In the genomic region with DNA sequence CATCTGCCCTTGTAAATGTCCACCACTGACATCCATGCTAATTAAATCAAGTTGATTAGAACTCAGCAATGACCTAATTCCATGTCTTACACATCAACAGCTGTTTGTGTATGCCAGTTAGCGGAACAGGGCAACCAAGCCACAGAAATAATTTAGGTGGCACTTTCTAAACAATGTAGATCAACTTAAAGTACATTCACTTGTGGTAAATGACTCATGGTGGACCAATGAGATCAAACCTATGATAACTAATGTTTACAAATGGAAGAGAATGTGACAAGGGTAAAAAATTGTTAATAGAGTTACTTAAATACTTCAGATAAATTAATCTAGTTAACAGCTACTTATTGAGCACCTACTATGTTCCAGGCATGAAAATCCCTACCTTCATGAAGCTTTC, we compare ENCODE assay signal across 19 cellular contexts.
"Had no signal": no experiment of that assay in that cellular context is flagged by ENCODE, and none has a peak within 500 bp of the region (broad histone marks: within the 10 kb centered on the region; RNA-seq: fewer than 3 reads in every experiment).

No MANE protein-coding gene starts in this region.

- ATAC-seq: activated CD4-positive, CD25-positive, alpha-beta regulatory T cell treated with anti-CD3 and anti-CD28 coated beads, Interleukin-2, amount 50 U/mL, for 24 hours; activated CD8-positive, alpha-beta T cell treated with anti-CD3 and anti-CD28 coated beads for 36 hours; Right ventricle myocardium inferior had no signal

- H3K4me3 ChIP-seq: coronary artery, SK-N-MC had no signal

- DNase-seq: activated CD4-positive, alpha-beta T cell treated with anti-CD3 and anti-CD28 coated beads for 4 hours; activated CD8-positive, alpha-beta memory T cell treated with anti-CD3 and anti-CD28 coated beads, Interleukin-2, amount 50 U/mL, for 48 hours; activated CD8-positive, alpha-beta T cell treated with anti-CD3 and anti-CD28 coated beads for 36 hours; activated T-cell treated with anti-CD3 and anti-CD28 coated beads, Interleukin-2, amount 50 U/mL, for 1 hour; caudate nucleus; Karpas-422; NCI-H1105; NCI-H1436; NCI-H1694 treated with DMSO at 0.1 percent for 48 hours; NCI-H2029 treated with DMSO at 0.1 percent for 48 hours; NCI-H446; NCI-H524; RPMI8226 had no signal

- H3K27ac Mint-ChIP-seq: activated CD8-positive, alpha-beta T cell treated with anti-CD3 and anti-CD28 coated beads for 36 hours; activated naive CD8-positive, alpha-beta T cell; T-helper 2 cell treated with Interferon-gamma antibody and Interleukin-4, amounts not matched to agents 5 μg/mL and 100 μg/mL, for 36 hours had no signal

- H3K27ac ChIP-seq: coronary artery, SK-N-MC had no signal

- H3K9me3 Mint-ChIP-seq: activated CD8-positive, alpha-beta T cell treated with anti-CD3 and anti-CD28 coated beads for 36 hours; T-helper 2 cell treated with Interferon-gamma antibody and Interleukin-4, amounts not matched to agents 5 μg/mL and 100 μg/mL, for 36 hours had no signal

- H3K4me3 Mint-ChIP-seq: activated CD8-positive, alpha-beta T cell treated with anti-CD3 and anti-CD28 coated beads for 36 hours; activated naive CD8-positive, alpha-beta T cell; T-helper 2 cell treated with Interferon-gamma antibody and Interleukin-4, amounts not matched to agents 5 μg/mL and 100 μg/mL, for 36 hours had no signal
